34 cellular contexts compared by ENCODE assay signal in genomic region chr16:86176462-86176861, GRCh38.
"Had no signal": no experiment of that assay in that cellular context is flagged by ENCODE, and none has a peak within 500 bp of the region (broad histone marks: within the 10 kb centered on the region; RNA-seq: fewer than 3 reads in every experiment).

No MANE protein-coding gene starts in this region.

- H3K9me3 ChIP-seq: MG63 had no signal

- H3K27ac ChIP-seq: KMS-11 had no signal

- DNase-seq: Karpas-422, Kasumi-1, MG63, MM.1S, MV-4-11, NCI-H1048, NCI-H1092, NCI-H1092 treated with DMSO at 0.1 percent for 48 hours, NCI-H1105, NCI-H1105 treated with DMSO at 0.1 percent for 48 hours, NCI-H1417, NCI-H1417 treated with DMSO at 0.1 percent for 48 hours, NCI-H1436, NCI-H1436 treated with DMSO at 0.1 percent for 48 hours, NCI-H146, NCI-H1694, NCI-H1694 treated with DMSO at 0.1 percent for 48 hours, NCI-H187, NCI-H187 treated with DMSO at 0.1 percent for 48 hours, NCI-H1930, NCI-H2029, NCI-H2029 treated with DMSO at 0.1 percent for 48 hours, NCI-H2081, NCI-H2081 treated with DMSO at 0.1 percent for 48 hours, NCI-H2107, NCI-H2171, NCI-H2171 treated with DMSO at 0.1 percent for 48 hours, NCI-H2227 treated with DMSO at 0.1 percent for 48 hours, NCI-H226, NCI-H345, NCI-H446, NCI-H446 treated with DMSO at 0.1 percent for 48 hours, NCI-H510A had no signal

- H3K4me3 ChIP-seq: MG63 had no signal

- H3K36me3 ChIP-seq: MG63 had no signal
